Comparison of ENCODE assay signal across 20 cellular contexts in genomic region chr14:75438486-75439080, GRCh38. TPM values are rescaled to one million over a fixed set of nuclear protein-coding genes. Genes with fewer than 3 reads are reported as not detected.
DNase-seq lines count a peak whose midpoint lies in the region; ATAC-seq and TF ChIP-seq lines count a peak whose summit lies in the region.
"Had no signal": no experiment of that assay in that cellular context is flagged by ENCODE, and none has a peak within 500 bp of the region (broad histone marks: within the 10 kb centered on the region; RNA-seq: fewer than 3 reads in every experiment).

No MANE protein-coding gene starts in this region.

- H3K4ac ChIP-seq in mesenchymal stem cell (ENCODE audit: low read depth in 1 of 2, low read length in 2 of 2): no peak overlapping the region

- H2BK15ac ChIP-seq in mesenchymal stem cell (ENCODE audit: low read depth, poor library complexity, severe bottlenecking): no peak overlapping the region

- H3K23ac ChIP-seq in mesenchymal stem cell (ENCODE audit: low read length in 2 of 2): no peak overlapping the region

- CTCF ChIA-PET in T-cell (lab: Charles Lee): no interaction called here

- H3K36me3 ChIP-seq in adipocyte (ENCODE audit: control insufficient read depth, insufficient read depth, low read length, severe bottlenecking): peaks cover 68% of the 10 kb centered on the region
- H3K36me3 ChIP-seq in mesenchymal stem cell (ENCODE audit: control insufficient read depth in 1 of 2, insufficient read depth in 2 of 2, low read depth in 1 of 2, low read length in 2 of 2): peaks cover 57 to 60% of the 10 kb centered on the region in 2 experiments
- H3K36me3 ChIP-seq in psoas muscle (ENCODE audit: insufficient read depth in 1 of 2, low read depth in 1 of 2): peaks cover 4 to 78% of the 10 kb centered on the region in 2 donors
- peaks cover 79% of the 10 kb centered on the region for H3K36me3 ChIP-seq in left ventricle myocardium inferior

- H2AK5ac ChIP-seq in mesenchymal stem cell (ENCODE audit: low read length, severe bottlenecking): no peak overlapping the region

- H3K9ac ChIP-seq in adipocyte (ENCODE audit: low read length): peak overlapping the region; percentile 14
- H3K9ac ChIP-seq in mesenchymal stem cell (ENCODE audit: low read length): peak overlapping the region; percentile 1
- H3K9ac ChIP-seq: KMS-11 had no signal

- intact Hi-C loops in psoas muscle (cut with DNase I) (no loop called here), left ventricle myocardium inferior (cut with micrococcal nuclease) (no loop called here)

- H3K14ac ChIP-seq in mesenchymal stem cell (ENCODE audit: low read length in 2 of 2): no peak overlapping the region

- H3K27ac ChIP-seq in mesenchymal stem cell (ENCODE audit: low read length, poor library complexity, severe bottlenecking): no peak overlapping the region
- H3K27ac ChIP-seq in psoas muscle: peak overlapping the region; percentile 33
- no peak overlapping the region for H3K27ac ChIP-seq in left ventricle myocardium inferior (replicated peaks)
- H3K27ac ChIP-seq: C4-2B, KMS-11 had no signal

- no peak overlapping the region for H3K27ac Mint-ChIP-seq in T-cell

- WGBS in mesenchymal stem cell: 82% methylated on average over 16 of the region's 16 CpGs
- 64 to 72% (median 70%) methylated on average over 14 to 16 of the region's 16 CpGs for WGBS in psoas muscle, 3 donors

- H3K4me2 ChIP-seq in mesenchymal stem cell (ENCODE audit: low read length, poor library complexity, severe bottlenecking): no peak overlapping the region
- H3K4me2 ChIP-seq: KMS-11 had no signal

- peaks cover 0 to 2% of the 10 kb centered on the region in 2 donors for H3K27me3 Mint-ChIP-seq in T-cell

- H3K4me1 ChIP-seq in adipocyte (ENCODE audit: control insufficient read depth, insufficient read depth, low read length) (peaks cover 65% of the 10 kb centered on the region), mesenchymal stem cell (ENCODE audit: control insufficient read depth, insufficient read depth, low read depth, low read length) (no peaks in the 10 kb centered on the region), psoas muscle (peaks cover 88% of the 10 kb centered on the region), left ventricle myocardium inferior (peaks cover 93% of the 10 kb centered on the region)

- H3K4me3 Mint-ChIP-seq in T-cell: no peak overlapping the region

- H2BK12ac ChIP-seq in mesenchymal stem cell (ENCODE audit: low read length in 2 of 2): no peak overlapping the region

- DNase-seq in ELF-1 (ENCODE audit: low read depth, low spot score) (peak; percentile 40), adipocyte (ENCODE audit: low read depth) (no peak), mesenchymal stem cell (no peak), psoas muscle (no peak), HK-2 (ENCODE audit: unreplicated experiment) (no peak), amniotic stem cell (lab: John Stamatoyannopoulos, UW) (no peak), T-cell (no peak), left ventricle myocardium inferior (no peak)
- DNase-seq: COR-L47, DMS153, EL, NCI-H1092 treated with DMSO at 0.1 percent for 48 hours, NCI-H1694 treated with DMSO at 0.1 percent for 48 hours, NCI-H345, NCI-H69, Right ventricle myocardium superior had no signal

- H2AFZ ChIP-seq in mesenchymal stem cell (ENCODE audit: low read depth, low read length): no peak overlapping the region

- H2BK5ac ChIP-seq in mesenchymal stem cell (ENCODE audit: low read depth, low read length, poor library complexity, severe bottlenecking): no peak overlapping the region

- no peak overlapping the region for H4K8ac ChIP-seq in mesenchymal stem cell (ENCODE audit: low read length)

- H3K9me3 ChIP-seq in adipocyte (ENCODE audit: control insufficient read depth, low read length) (no peaks in the 10 kb centered on the region), mesenchymal stem cell (ENCODE audit: control insufficient read depth, low read length) (no peaks in the 10 kb centered on the region), psoas muscle (no peaks in the 10 kb centered on the region), left ventricle myocardium inferior (replicated peaks) (no peaks in the 10 kb centered on the region)

- POLR2A ChIA-PET in T-cell (lab: Charles Lee): no interaction called here

- H3K4me3 ChIP-seq in adipocyte (ENCODE audit: low read length): no peak overlapping the region
- no peak overlapping the region for H3K4me3 ChIP-seq in mesenchymal stem cell (ENCODE audit: insufficient read depth in 1 of 2, low read depth in 1 of 2, low read length in 2 of 2)
- H3K4me3 ChIP-seq in psoas muscle: no peak overlapping the region
- no peak overlapping the region for H3K4me3 ChIP-seq in left ventricle myocardium inferior

- peaks cover 26% of the 10 kb centered on the region for H3K79me1 ChIP-seq in mesenchymal stem cell (replicated peaks; ENCODE audit: low read length, poor library complexity, severe bottlenecking)

- H3K18ac ChIP-seq in mesenchymal stem cell (ENCODE audit: low read depth in 1 of 2, low read length in 2 of 2): no peak overlapping the region

- peaks cover 5 to 14% (median 10%) of the 10 kb centered on the region in 3 donors for H3K4me1 Mint-ChIP-seq in T-cell

- no peak overlapping the region for H2BK120ac ChIP-seq in mesenchymal stem cell (ENCODE audit: low read depth, low read length)

- H3K9me3 Mint-ChIP-seq in T-cell: no peaks in the 10 kb centered on the region

- ATAC-seq in psoas muscle (no peak), T-cell (replicated peaks in 1 of 4) (no peak)
- ATAC-seq: HepG2, Panc1 had no signal

- no peak overlapping the region for H4K91ac ChIP-seq in mesenchymal stem cell (ENCODE audit: low read length)

- H3K27me3 ChIP-seq in adipocyte (replicated peaks; ENCODE audit: control insufficient read depth, insufficient read depth, low read length): no peaks in the 10 kb centered on the region
- H3K27me3 ChIP-seq in mesenchymal stem cell (ENCODE audit: control insufficient read depth in 1 of 2, insufficient read depth in 1 of 2, low read length in 2 of 2): no peaks in the 10 kb centered on the region
- no peaks in the 10 kb centered on the region for H3K27me3 ChIP-seq in psoas muscle (ENCODE audit: insufficient read depth in 3 of 3, low read length in 2 of 3)
- H3K27me3 ChIP-seq in left ventricle myocardium inferior (ENCODE audit: low read depth): no peaks in the 10 kb centered on the region

- TF ChIP-seq CTCF in psoas muscle (IDR thresholded peaks at IDR 0.05) (no peak), left ventricle myocardium inferior (IDR thresholded peaks at IDR 0.05; ENCODE audit: borderline replicate concordance) (no peak)

- H3K36me3 Mint-ChIP-seq in T-cell: no peaks in the 10 kb centered on the region

RNA-seq across cellular contexts. Expression of gene JDP2, which starts 10.8 kb away (rescaled TPM):
- 63.4 TPM for polyA plus RNA-seq in mesenchymal stem cell (2013, experiment 1 of 2)
- 61.6 TPM for polyA plus RNA-seq in mesenchymal stem cell (2013, experiment 2 of 2)
- total RNA-seq in psoas muscle (10 to 100 TPM; 11.0 to 49.6 (median 30.8) TPM), T-cell (under 1 TPM; 0.45 to 0.93 (median 0.76) TPM), left ventricle myocardium inferior (21.9 TPM)
- polyA plus RNA-seq in psoas muscle: 10 to 100 TPM; 13.2 to 73.2 (median 49.9) TPM

Comparison
In these comparisons a context has a peak if more than half of its experiments do, and no peak if none do; other contexts are left out.
1. RNA of gene JDP2, which starts 10.8 kb away (total RNA-seq): 11.0 to 49.6 TPM in psoas muscle and 21.9 TPM in left ventricle myocardium inferior (single experiment); 0.45 to 0.93 TPM in T-cell; every median in the first group is over 4 times any median in the second.